1 cellular context compared by ENCODE assay signal in the genomic region with DNA sequence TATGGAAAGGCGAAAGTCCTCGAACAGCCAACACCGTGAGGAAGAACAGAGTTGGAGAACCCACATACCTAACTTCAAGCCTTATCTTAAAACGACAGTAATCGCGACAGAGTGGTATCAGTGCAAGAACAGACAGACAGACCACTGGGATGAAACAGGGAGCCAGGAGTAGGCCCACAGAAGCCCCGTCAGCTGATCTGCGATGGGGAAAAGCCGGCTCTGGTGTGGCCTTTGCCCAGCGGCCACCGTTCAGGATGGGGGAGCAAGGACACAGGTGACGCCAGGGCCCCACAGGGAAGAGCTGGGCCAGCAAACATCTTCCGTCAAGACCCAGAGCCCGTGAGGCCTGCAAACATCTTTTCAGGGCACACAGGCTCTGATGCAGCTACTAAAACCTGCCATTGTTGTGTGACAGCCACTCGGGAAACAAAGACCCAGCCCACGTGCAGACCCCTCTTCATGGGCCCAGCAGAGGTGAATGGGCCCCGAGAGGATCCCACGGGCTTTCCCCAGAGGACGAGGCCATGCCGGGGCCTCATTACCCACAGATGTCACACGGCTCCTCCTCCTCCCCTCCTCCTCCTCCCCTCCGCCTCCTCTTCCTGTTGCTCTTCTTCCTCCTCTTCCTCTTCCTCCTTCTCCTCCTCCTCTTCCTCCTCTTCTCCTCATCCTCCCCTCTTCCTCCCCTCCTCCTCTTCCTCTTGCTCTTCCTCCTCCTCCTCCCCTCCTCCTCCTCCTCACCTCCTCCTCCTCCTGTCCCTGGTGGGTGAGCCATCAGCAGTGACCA.
TF ChIP-seq lines count a peak whose summit lies in the region.

No MANE protein-coding gene starts in this region.

TF ChIP-seq in K562, 482 proteins besides CTCF, POLR2A, EP300 and RAD21 (continued from another document and continues in another):
- no peak for TF ChIP-seq CHAMP1 (IDR thresholded peaks at IDR 0.05)
- no peak for TF ChIP-seq SMARCB1 (IDR thresholded peaks at IDR 0.05; ENCODE audit: insufficient read length, low read depth)
- TF ChIP-seq POLR3G (IDR thresholded peaks at IDR 0.05; ENCODE audit: extremely low read depth, insufficient read length, insufficient replicate concordance): no peak
- TF ChIP-seq CTBP1 (IDR thresholded peaks at IDR 0.05; ENCODE audit: borderline replicate concordance): peak; percentile 78; the same call in 1 of the 2 replicates
- TF ChIP-seq THAP7 (CRISPR knock-in tag; IDR thresholded peaks at IDR 0.05): no peak
- TF ChIP-seq MCM5 (IDR thresholded peaks at IDR 0.05; ENCODE audit: low read depth): no peak
- no peak for TF ChIP-seq RB1 (IDR thresholded peaks at IDR 0.05; ENCODE audit: low read depth)
- no peak for TF ChIP-seq PTRF (tag; IDR thresholded peaks at IDR 0.05)
- no peak for TF ChIP-seq FOXJ2 (tag; IDR thresholded peaks at IDR 0.05)
- TF ChIP-seq ZKSCAN3 (CRISPR knock-in tag; IDR thresholded peaks at IDR 0.05): no peak
- no peak for TF ChIP-seq BCL6 (CRISPR knock-in tag; IDR thresholded peaks at IDR 0.05)
- no peak for TF ChIP-seq MXI1 (IDR thresholded peaks at IDR 0.05; ENCODE audit: low read depth, low read length)
- TF ChIP-seq DPF2 (IDR thresholded peaks at IDR 0.05): peak; percentile 71
- peak; percentile 61 for TF ChIP-seq POLR2G (IDR thresholded peaks at IDR 0.05; ENCODE audit: low read depth, low read length)
- TF ChIP-seq, protein P1, sequence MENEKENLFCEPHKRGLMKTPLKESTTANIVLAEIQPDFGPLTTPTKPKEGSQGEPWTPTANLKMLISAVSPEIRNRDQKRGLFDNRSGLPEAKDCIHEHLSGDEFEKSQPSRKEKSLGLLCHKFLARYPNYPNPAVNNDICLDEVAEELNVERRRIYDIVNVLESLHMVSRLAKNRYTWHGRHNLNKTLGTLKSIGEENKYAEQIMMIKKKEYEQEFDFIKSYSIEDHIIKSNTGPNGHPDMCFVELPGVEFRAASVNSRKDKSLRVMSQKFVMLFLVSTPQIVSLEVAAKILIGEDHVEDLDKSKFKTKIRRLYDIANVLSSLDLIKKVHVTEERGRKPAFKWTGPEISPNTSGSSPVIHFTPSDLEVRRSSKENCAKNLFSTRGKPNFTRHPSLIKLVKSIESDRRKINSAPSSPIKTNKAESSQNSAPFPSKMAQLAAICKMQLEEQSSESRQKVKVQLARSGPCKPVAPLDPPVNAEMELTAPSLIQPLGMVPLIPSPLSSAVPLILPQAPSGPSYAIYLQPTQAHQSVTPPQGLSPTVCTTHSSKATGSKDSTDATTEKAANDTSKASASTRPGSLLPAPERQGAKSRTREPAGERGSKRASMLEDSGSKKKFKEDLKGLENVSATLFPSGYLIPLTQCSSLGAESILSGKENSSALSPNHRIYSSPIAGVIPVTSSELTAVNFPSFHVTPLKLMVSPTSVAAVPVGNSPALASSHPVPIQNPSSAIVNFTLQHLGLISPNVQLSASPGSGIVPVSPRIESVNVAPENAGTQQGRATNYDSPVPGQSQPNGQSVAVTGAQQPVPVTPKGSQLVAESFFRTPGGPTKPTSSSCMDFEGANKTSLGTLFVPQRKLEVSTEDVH (IDR thresholded peaks at IDR 0.05; ENCODE audit: low read depth, partially characterized antibody): no peak
- no peak for TF ChIP-seq XRCC5 (IDR thresholded peaks at IDR 0.05; ENCODE audit: low read depth, low read length)
- no peak for TF ChIP-seq TCFL5 (CRISPR knock-in tag; conservative IDR thresholded peaks at IDR 0.05)
- no peak for TF ChIP-seq JUNB (CRISPR knock-in tag; conservative IDR thresholded peaks at IDR 0.05)
- TF ChIP-seq NBN (IDR thresholded peaks at IDR 0.05; ENCODE audit: low read depth): no peak
- no peak for TF ChIP-seq SRF (CRISPR knock-in tag; IDR thresholded peaks at IDR 0.05)
- TF ChIP-seq, protein P2, sequence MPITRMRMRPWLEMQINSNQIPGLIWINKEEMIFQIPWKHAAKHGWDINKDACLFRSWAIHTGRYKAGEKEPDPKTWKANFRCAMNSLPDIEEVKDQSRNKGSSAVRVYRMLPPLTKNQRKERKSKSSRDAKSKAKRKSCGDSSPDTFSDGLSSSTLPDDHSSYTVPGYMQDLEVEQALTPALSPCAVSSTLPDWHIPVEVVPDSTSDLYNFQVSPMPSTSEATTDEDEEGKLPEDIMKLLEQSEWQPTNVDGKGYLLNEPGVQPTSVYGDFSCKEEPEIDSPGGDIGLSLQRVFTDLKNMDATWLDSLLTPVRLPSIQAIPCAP (CRISPR knock-in tag; IDR thresholded peaks at IDR 0.05; ENCODE audit: borderline replicate concordance): no peak
- TF ChIP-seq NFE2 (IDR thresholded peaks at IDR 0.05; ENCODE audit: low read depth): no peak
- TF ChIP-seq TBP (optimal IDR thresholded peaks at IDR 0.05; ENCODE audit: low read depth, low read length): no peak
- TF ChIP-seq ZNF253 (CRISPR knock-in tag; conservative IDR thresholded peaks at IDR 0.05): no peak
- no peak for TF ChIP-seq KLF10 (CRISPR knock-in tag; IDR thresholded peaks at IDR 0.05)
- no peak for TF ChIP-seq SP2 (IDR thresholded peaks at IDR 0.05; ENCODE audit: extremely low read depth, low read depth, low read length, poor library complexity, severe bottlenecking)
- TF ChIP-seq MLLT1 (IDR thresholded peaks at IDR 0.05): no peak
- no peak for TF ChIP-seq TRIM28 (IDR thresholded peaks at IDR 0.05)
- no peak for TF ChIP-seq CC2D1A (IDR thresholded peaks at IDR 0.05)
- no peak for TF ChIP-seq BRD9 (IDR thresholded peaks at IDR 0.05; ENCODE audit: low read depth, partially characterized antibody)
- no peak for TF ChIP-seq ARID3A (IDR thresholded peaks at IDR 0.05; ENCODE audit: borderline replicate concordance, low read depth, low read length)
- no peak for TF ChIP-seq PCBP1 (IDR thresholded peaks at IDR 0.05; ENCODE audit: low read depth, low read length, poor library complexity, severe bottlenecking)
- no peak for TF ChIP-seq ZKSCAN1 (IDR thresholded peaks at IDR 0.05; ENCODE audit: low read depth, low read length)
- TF ChIP-seq XRCC3 (IDR thresholded peaks at IDR 0.05): no peak
- TF ChIP-seq STAG1 (CRISPR knock-in tag; IDR thresholded peaks at IDR 0.05; ENCODE audit: borderline replicate concordance): no peak
- TF ChIP-seq, protein P3, sequence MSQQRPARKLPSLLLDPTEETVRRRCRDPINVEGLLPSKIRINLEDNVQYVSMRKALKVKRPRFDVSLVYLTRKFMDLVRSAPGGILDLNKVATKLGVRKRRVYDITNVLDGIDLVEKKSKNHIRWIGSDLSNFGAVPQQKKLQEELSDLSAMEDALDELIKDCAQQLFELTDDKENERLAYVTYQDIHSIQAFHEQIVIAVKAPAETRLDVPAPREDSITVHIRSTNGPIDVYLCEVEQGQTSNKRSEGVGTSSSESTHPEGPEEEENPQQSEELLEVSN (IDR thresholded peaks at IDR 0.05; ENCODE audit: borderline replicate concordance in 1 of 2, extremely low read depth in 1 of 2, insufficient read depth in 1 of 2, insufficient read length in 1 of 2, low read depth in 1 of 2, low read length in 1 of 2, poor library complexity in 1 of 2, severe bottlenecking in 1 of 2): peak in 1 of 2 experiments; percentile 34
- TF ChIP-seq, protein P4, sequence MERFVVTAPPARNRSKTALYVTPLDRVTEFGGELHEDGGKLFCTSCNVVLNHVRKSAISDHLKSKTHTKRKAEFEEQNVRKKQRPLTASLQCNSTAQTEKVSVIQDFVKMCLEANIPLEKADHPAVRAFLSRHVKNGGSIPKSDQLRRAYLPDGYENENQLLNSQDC (CRISPR knock-in tag; IDR thresholded peaks at IDR 0.05): no peak
- TF ChIP-seq ZNF431 (CRISPR knock-in tag; IDR thresholded peaks at IDR 0.05): no peak
- TF ChIP-seq, protein P5, sequence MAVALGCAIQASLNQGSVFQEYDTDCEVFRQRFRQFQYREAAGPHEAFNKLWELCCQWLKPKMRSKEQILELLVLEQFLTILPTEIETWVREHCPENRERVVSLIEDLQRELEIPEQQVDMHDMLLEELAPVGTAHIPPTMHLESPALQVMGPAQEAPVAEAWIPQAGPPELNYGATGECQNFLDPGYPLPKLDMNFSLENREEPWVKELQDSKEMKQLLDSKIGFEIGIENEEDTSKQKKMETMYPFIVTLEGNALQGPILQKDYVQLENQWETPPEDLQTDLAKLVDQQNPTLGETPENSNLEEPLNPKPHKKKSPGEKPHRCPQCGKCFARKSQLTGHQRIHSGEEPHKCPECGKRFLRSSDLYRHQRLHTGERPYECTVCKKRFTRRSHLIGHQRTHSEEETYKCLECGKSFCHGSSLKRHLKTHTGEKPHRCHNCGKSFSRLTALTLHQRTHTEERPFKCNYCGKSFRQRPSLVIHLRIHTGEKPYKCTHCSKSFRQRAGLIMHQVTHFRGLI (CRISPR knock-in tag; IDR thresholded peaks at IDR 0.05): no peak
- no peak for TF ChIP-seq ZNF12 (CRISPR knock-in tag; IDR thresholded peaks at IDR 0.05)
- TF ChIP-seq SMARCC2 (IDR thresholded peaks at IDR 0.05; ENCODE audit: low read depth): no peak
- no peak for TF ChIP-seq IFI16 (CRISPR knock-in tag; IDR thresholded peaks at IDR 0.05)
- peak; percentile 48; the same call in 1 of the 2 replicates for TF ChIP-seq CXXC5 (CRISPR knock-in tag; IDR thresholded peaks at IDR 0.05)
- TF ChIP-seq GATAD2B (IDR thresholded peaks at IDR 0.05; ENCODE audit: borderline replicate concordance): no peak
- no peak for TF ChIP-seq THRAP3 (IDR thresholded peaks at IDR 0.05; ENCODE audit: borderline replicate concordance)
- TF ChIP-seq, protein P6, sequence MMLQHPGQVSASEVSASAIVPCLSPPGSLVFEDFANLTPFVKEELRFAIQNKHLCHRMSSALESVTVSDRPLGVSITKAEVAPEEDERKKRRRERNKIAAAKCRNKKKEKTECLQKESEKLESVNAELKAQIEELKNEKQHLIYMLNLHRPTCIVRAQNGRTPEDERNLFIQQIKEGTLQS (IDR thresholded peaks at IDR 0.05): no peak
- TF ChIP-seq, protein P6 (CRISPR knock-in tag; conservative IDR thresholded peaks at IDR 0.05): no peak
- no peak for TF ChIP-seq RHOXF2B (CRISPR knock-in tag; conservative IDR thresholded peaks at IDR 0.05)
- TF ChIP-seq CREM (IDR thresholded peaks at IDR 0.05; ENCODE audit: low read depth): no peak; the same call in 1 of the 2 replicates
- TF ChIP-seq MTF1 (CRISPR knock-in tag; IDR thresholded peaks at IDR 0.05; ENCODE audit: borderline replicate concordance): no peak
- no peak for TF ChIP-seq NCOA1 (IDR thresholded peaks at IDR 0.05; ENCODE audit: low read depth)
- TF ChIP-seq PHTF2 (CRISPR knock-in tag; IDR thresholded peaks at IDR 0.05): no peak
- TF ChIP-seq SP1 (CRISPR knock-in tag; IDR thresholded peaks at IDR 0.05): no peak
- TF ChIP-seq CBX2 (IDR thresholded peaks at IDR 0.05; ENCODE audit: insufficient read depth, low read length, poor library complexity, severe bottlenecking): no peak
- TF ChIP-seq PPARD (CRISPR knock-in tag; IDR thresholded peaks at IDR 0.05): no peak
- TF ChIP-seq RAD51 (IDR thresholded peaks at IDR 0.05; ENCODE audit: borderline replicate concordance, low read depth): no peak
- TF ChIP-seq U2AF1 (optimal IDR thresholded peaks at IDR 0.05; ENCODE audit: low read depth, low read length): no peak
- no peak for TF ChIP-seq STAT5B (CRISPR knock-in tag; IDR thresholded peaks at IDR 0.05)
- TF ChIP-seq KAT7 (CRISPR knock-in tag; IDR thresholded peaks at IDR 0.05; ENCODE audit: borderline replicate concordance): no peak
- no peak; the same call in 1 of the 2 replicates for TF ChIP-seq MYBL2 (IDR thresholded peaks at IDR 0.05; ENCODE audit: low read depth)
- TF ChIP-seq MYBL2 (CRISPR knock-in tag; IDR thresholded peaks at IDR 0.05; ENCODE audit: borderline replicate concordance): no peak
- no peak for TF ChIP-seq ZZZ3 (IDR thresholded peaks at IDR 0.05)
